In genomic region chr3:6452974-6453373, GRCh38 we compare ENCODE assay signal across 1 cellular context.
TF ChIP-seq lines count a peak whose summit lies in the region.

No MANE protein-coding gene starts in this region.

TF ChIP-seq in HepG2, 621 proteins besides CTCF, POLR2A, EP300 and RAD21 (continued from another document):
- no peak for TF ChIP-seq DZIP1 (CRISPR knock-in tag; IDR thresholded peaks at IDR 0.05)
TF ChIP-seq in HepG2: peak in this region for 2.
